Comparison of ENCODE assay signal across 19 cellular contexts in the genomic region with DNA sequence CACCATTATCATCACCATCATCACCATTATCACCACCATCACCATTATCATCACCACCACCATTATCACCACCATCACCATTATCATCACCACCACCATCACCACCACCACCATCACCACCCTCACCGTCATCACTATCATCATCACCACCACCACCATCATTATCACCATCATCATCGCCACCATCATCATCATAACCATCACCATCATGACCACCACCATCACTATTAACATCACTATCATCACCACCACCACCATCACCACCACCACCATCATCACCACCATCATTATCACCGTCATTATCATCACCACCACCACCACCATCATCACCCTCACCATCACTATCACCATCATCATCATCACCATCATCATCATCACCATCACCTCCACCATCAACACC. TPM values are rescaled to one million over a fixed set of nuclear protein-coding genes. Genes with fewer than 3 reads are reported as not detected.
DNase-seq lines count a peak whose midpoint lies in the region; ATAC-seq, FAIRE-seq and TF ChIP-seq lines count a peak whose summit lies in the region.
"Had no signal": no experiment of that assay in that cellular context is flagged by ENCODE, and none has a peak within 500 bp of the region (broad histone marks: within the 10 kb centered on the region; RNA-seq: fewer than 3 reads in every experiment).

No MANE protein-coding gene starts in this region.

- H4K20me1 ChIP-seq in HepG2 (ENCODE audit: insufficient read depth, low read length), result no peaks in the 10 kb centered on the region
- peaks cover 0 to 8% of the 10 kb centered on the region in 2 experiments for H4K20me1 ChIP-seq in H1 (replicated peaks in 1 of 2; ENCODE audit: control insufficient read depth in 1 of 2, insufficient read depth in 2 of 2, low read length in 2 of 2)
- H4K20me1 ChIP-seq: BLaER1 had no signal

- no peak overlapping the region for H3K14ac ChIP-seq in H1 (ENCODE audit: insufficient read length)

- TF ChIP-seq CTCF in HepG2 (CRISPR knock-in tag; IDR thresholded peaks at IDR 0.05), result no peak
- TF ChIP-seq CTCF in right lobe of liver (IDR thresholded peaks at IDR 0.05), result no peak
- TF ChIP-seq CTCF in H1 (IDR thresholded peaks at IDR 0.05; ENCODE audit: control extremely low read depth in 1 of 3, insufficient read depth in 1 of 3, low read depth in 1 of 3, low read length in 3 of 3), result no peak
- TF ChIP-seq CTCF in thoracic aorta (IDR thresholded peaks at IDR 0.05), result no peak
- no peak for TF ChIP-seq CTCF in natural killer cell (IDR thresholded peaks at IDR 0.05)
- no peak for TF ChIP-seq CTCF in progenitor cell of endocrine pancreas (IDR thresholded peaks at IDR 0.05; ENCODE audit: unreplicated experiment)

- H3K4me1 Mint-ChIP-seq in natural killer cell (no peaks in the 10 kb centered on the region), progenitor cell of endocrine pancreas (ENCODE audit: low read depth) (no peaks in the 10 kb centered on the region)
- no peaks in the 10 kb centered on the region for H3K4me1 Mint-ChIP-seq in effector memory CD8-positive, alpha-beta T cell (ENCODE audit: low read depth in 2 of 2)
- H3K4me1 Mint-ChIP-seq: CD14-positive monocyte; CD4-positive, alpha-beta memory T cell; GM23338 had no signal

- TF ChIP-seq EP300 in HepG2 (IDR thresholded peaks at IDR 0.05; ENCODE audit: low read depth in 2 of 2, low read length in 2 of 2) (no peak), HepG2 (CRISPR knock-in tag; IDR thresholded peaks at IDR 0.05; ENCODE audit: borderline replicate concordance) (no peak), H1 (IDR thresholded peaks at IDR 0.05; ENCODE audit: borderline replicate concordance in 1 of 2, low read depth in 2 of 2, low read length in 2 of 2) (no peak)

- H3K9me3 ChIP-seq in HepG2 (ENCODE audit: low read length) (no peaks in the 10 kb centered on the region), right lobe of liver (no peaks in the 10 kb centered on the region), H1 (ENCODE audit: insufficient read depth in 2 of 2, low read depth in 1 of 2, low read length in 1 of 2) (no peaks in the 10 kb centered on the region), thoracic aorta (no peaks in the 10 kb centered on the region)
- H3K9me3 ChIP-seq: BLaER1 had no signal

- no peak overlapping the region for H3K18ac ChIP-seq in H1 (ENCODE audit: extremely low read depth, low read length)

- no peak overlapping the region for H3K4ac ChIP-seq in H1 (replicated peaks; ENCODE audit: insufficient read length, low read depth, low read length)

- no TSS peak for BruUV-seq in HepG2 (replicated peaks; lab: Mats Ljungman, UMichigan)

- no peaks in the 10 kb centered on the region for H3K36me3 Mint-ChIP-seq in natural killer cell
- H3K36me3 Mint-ChIP-seq in progenitor cell of endocrine pancreas (ENCODE audit: insufficient read depth), result no peaks in the 10 kb centered on the region
- H3K36me3 Mint-ChIP-seq in effector memory CD8-positive, alpha-beta T cell (ENCODE audit: insufficient read depth), result no peaks in the 10 kb centered on the region
- H3K36me3 Mint-ChIP-seq: CD14-positive monocyte; CD4-positive, alpha-beta memory T cell had no signal

- H3K4me3 ChIP-seq in HepG2 (replicated peaks in 1 of 3; ENCODE audit: insufficient read depth in 1 of 3, low read depth in 2 of 3, low read length in 3 of 3) (no peak overlapping the region), right lobe of liver (no peak overlapping the region), H1 (ENCODE audit: extremely low read depth in 1 of 4, insufficient read depth in 2 of 4, low read depth in 3 of 4, low read length in 4 of 4) (no peak overlapping the region), thoracic aorta (no peak overlapping the region)
- H3K4me3 ChIP-seq: BLaER1, GM23338 had no signal

- H3K79me2 ChIP-seq in HepG2 (ENCODE audit: insufficient read depth, low read length) (no peaks in the 10 kb centered on the region), H1 (ENCODE audit: control insufficient read depth in 1 of 2, insufficient read depth in 2 of 2, low read length in 2 of 2) (no peaks in the 10 kb centered on the region)

- no peak overlapping the region for H4K91ac ChIP-seq in H1 (replicated peaks; ENCODE audit: insufficient read length, low read length)

- FAIRE-seq in HepG2 (lab: Jason Lieb, UNC), result no peak
- FAIRE-seq in H1 (lab: Jason Lieb, UNC), result no peak

- H2AFZ ChIP-seq in HepG2 (ENCODE audit: low read length) (no peak overlapping the region), H1 (ENCODE audit: low read length) (no peak overlapping the region)
- H2AFZ ChIP-seq: GM23338 had no signal

- no peak overlapping the region for H2BK120ac ChIP-seq in H1 (replicated peaks; ENCODE audit: low read depth, low read length)

- no peak overlapping the region for H2BK5ac ChIP-seq in H1 (ENCODE audit: low read depth, low read length)

- H3K9ac ChIP-seq in HepG2 (ENCODE audit: insufficient read depth, low read depth, low read length) (no peak overlapping the region), H1 (replicated peaks in 1 of 4; ENCODE audit: extremely low read depth in 1 of 4, low read depth in 3 of 4, low read length in 3 of 4) (no peak overlapping the region)
- H3K9ac ChIP-seq: BLaER1 had no signal

- no peak overlapping the region for H2BK12ac ChIP-seq in H1 (ENCODE audit: low read depth, low read length)

- no peak overlapping the region for H4K5ac ChIP-seq in H1 (ENCODE audit: insufficient read length, low read depth, low read length)

- no peak overlapping the region for H3K27ac ChIP-seq in HepG2 (ENCODE audit: extremely low read length, insufficient read depth, low read length)
- H3K27ac ChIP-seq in right lobe of liver, result no peak overlapping the region
- no peak overlapping the region for H3K27ac ChIP-seq in H1 (ENCODE audit: low read depth, low read length)
- peak overlapping the region; percentile 91 to 97 for H3K27ac ChIP-seq in thoracic aorta
- H3K27ac ChIP-seq: 22Rv1, BLaER1 had no signal

- TF ChIP-seq POLR2A in HepG2 (IDR thresholded peaks at IDR 0.05; ENCODE audit: insufficient read depth in 1 of 2, low read depth in 2 of 2, low read length in 2 of 2), result no peak
- no peak for TF ChIP-seq POLR2A in right lobe of liver (IDR thresholded peaks at IDR 0.05)
- TF ChIP-seq POLR2A in H1 (IDR thresholded peaks at IDR 0.05; ENCODE audit: control extremely low read depth in 1 of 2, low read depth in 2 of 2, low read length in 2 of 2), result no peak

- H3K4me3 Mint-ChIP-seq in natural killer cell (no peak overlapping the region), progenitor cell of endocrine pancreas (ENCODE audit: low read depth) (no peak overlapping the region)
- no peak overlapping the region for H3K4me3 Mint-ChIP-seq in effector memory CD8-positive, alpha-beta T cell
- H3K4me3 Mint-ChIP-seq: CD14-positive monocyte; CD4-positive, alpha-beta memory T cell; GM23338 had no signal

- H3K27me3 ChIP-seq in HepG2 (ENCODE audit: control insufficient read depth in 1 of 2, insufficient read depth in 2 of 2, low read length in 2 of 2) (peaks cover 2 to 20% of the 10 kb centered on the region in 2 experiments; a peak in 4 of 5 replicates), right lobe of liver (no peaks in the 10 kb centered on the region), H1 (replicated peaks in 1 of 4; ENCODE audit: control insufficient read depth in 3 of 4, extremely low read depth in 1 of 4, insufficient read depth in 3 of 4, low read length in 3 of 4) (peaks cover 0 to 13% (median 3%) of the 10 kb centered on the region in 4 experiments; a peak in 3 of 7 replicates), thoracic aorta (replicated peaks; ENCODE audit: insufficient read depth) (no peaks in the 10 kb centered on the region)
- H3K27me3 ChIP-seq: BLaER1 had no signal

- no peak overlapping the region for H4K8ac ChIP-seq in H1 (ENCODE audit: extremely low read depth, insufficient read depth, low read length)

- DNase-seq in HepG2 (ENCODE audit: low spot score) (no peak), right lobe of liver (no peak), H1 (ENCODE audit: low read depth in 1 of 2, low spot score in 2 of 2) (no peak), thoracic aorta (ENCODE audit: low spot score) (no peak), natural killer cell (no peak), progenitor cell of endocrine pancreas (ENCODE audit: low spot score, unreplicated experiment) (no peak), 8988T (no peak)
- DNase-seq in effector memory CD8-positive, alpha-beta T cell, result no peak
- DNase-seq: CD4-positive, alpha-beta memory T cell; DMS153; DMS79; GDM1; H7 had no signal

- CTCF ChIA-PET in HepG2 (lab: Yijun Ruan, JAX; ENCODE audit: low intra/inter-chr PET ratio, low total read pairs), result no interaction called here
- CTCF ChIA-PET in H1 (lab: Charles Lee; ENCODE audit: partially characterized antibody), result no interaction called here

- WGBS in HepG2 (ENCODE audit: low lambda C conversion rate), result 38% methylated on average over 3 of the region's 3 CpGs
- WGBS in right lobe of liver (ENCODE audit: insufficient coverage, low coverage, low lambda C conversion rate, missing lambda C conversion rate), result 85% methylated on average over 3 of the region's 3 CpGs
- 79% methylated on average over 3 of the region's 3 CpGs; no CpG with 5 or more reads in 1 of the 2 experiments for WGBS in H1 (ENCODE audit: extremely low coverage in 1 of 2, insufficient coverage in 1 of 2, insufficient read length in 1 of 2, insufficient replicate concordance in 2 of 2, low coverage in 1 of 2, low lambda C conversion rate in 2 of 2, missing lambda C conversion rate in 1 of 2), 2 experiments

- H3K27ac Mint-ChIP-seq in natural killer cell, result no peak overlapping the region
- no peak overlapping the region for H3K27ac Mint-ChIP-seq in progenitor cell of endocrine pancreas
- no peak overlapping the region for H3K27ac Mint-ChIP-seq in effector memory CD8-positive, alpha-beta T cell
- H3K27ac Mint-ChIP-seq: CD14-positive monocyte; CD4-positive, alpha-beta memory T cell; GM23338 had no signal

- H3K9me3 Mint-ChIP-seq in natural killer cell, result no peaks in the 10 kb centered on the region
- no peaks in the 10 kb centered on the region for H3K9me3 Mint-ChIP-seq in progenitor cell of endocrine pancreas (ENCODE audit: low read depth)
- no peaks in the 10 kb centered on the region for H3K9me3 Mint-ChIP-seq in effector memory CD8-positive, alpha-beta T cell
- H3K9me3 Mint-ChIP-seq: GM23338 had no signal

- no peak overlapping the region for H3K23ac ChIP-seq in H1 (ENCODE audit: insufficient read length)

- no peak overlapping the region for H3K4me2 ChIP-seq in HepG2 (ENCODE audit: low read depth, low read length)
- no peak overlapping the region for H3K4me2 ChIP-seq in H1 (ENCODE audit: insufficient read depth in 1 of 2, low read depth in 2 of 2, low read length in 2 of 2)
- H3K4me2 ChIP-seq: BLaER1, GM23338 had no signal

- H3K27me3 Mint-ChIP-seq in natural killer cell (ENCODE audit: low read depth in 2 of 2) (peaks cover 0 to 6% of the 10 kb centered on the region in 2 donors), progenitor cell of endocrine pancreas (peaks cover 58% of the 10 kb centered on the region)
- H3K27me3 Mint-ChIP-seq in effector memory CD8-positive, alpha-beta T cell, result peaks cover 13 to 33% of the 10 kb centered on the region in 2 donors

- H2AK5ac ChIP-seq in H1 (ENCODE audit: low read depth, low read length), result no peak overlapping the region; the same call in 1 of the 2 replicates

- H3K4me1 ChIP-seq in HepG2 (ENCODE audit: insufficient read depth, low read length) (no peaks in the 10 kb centered on the region), right lobe of liver (no peaks in the 10 kb centered on the region), H1 (replicated peaks in 1 of 4; ENCODE audit: control insufficient read depth in 3 of 4, insufficient read depth in 4 of 4, low read length in 3 of 4) (no peaks in the 10 kb centered on the region), thoracic aorta (ENCODE audit: control insufficient read depth in 1 of 2, low read depth in 2 of 2) (peaks cover 48 to 96% of the 10 kb centered on the region in 2 donors)
- H3K4me1 ChIP-seq: BLaER1 had no signal

- no peak overlapping the region for H2BK15ac ChIP-seq in H1 (ENCODE audit: low read length)

- POLR2A ChIA-PET in HepG2 (lab: Yijun Ruan, JAX), result no interaction called here
- POLR2A ChIA-PET in H1 (lab: Charles Lee; ENCODE audit: partially characterized antibody), result no interaction called here

- in situ Hi-C loops in HepG2 (cut with HindIII; ENCODE audit: extremely low pct_ligation_motif_present, low pct_unique_long_range_greater_than_20kb), result no loop called here

- no peak overlapping the region for H2BK20ac ChIP-seq in H1 (ENCODE audit: low read length)

- intact Hi-C loops in HepG2 (cut with micrococcal nuclease; ENCODE audit: unreplicated experiment) (loop anchor here (10.0 kb wide), 1 partner anchor 267 kb away; no protein-coding TSS in a partner anchor), right lobe of liver (cut with DNase I) (no loop called here), natural killer cell (cut with micrococcal nuclease) (no loop called here)

- H3K79me1 ChIP-seq in H1 (ENCODE audit: low read depth, low read length), result no peaks in the 10 kb centered on the region

- peaks cover 17% of the 10 kb centered on the region; the same call in 1 of the 2 replicates for H3K23me2 ChIP-seq in H1 (ENCODE audit: low read depth, low read length)

- H3K56ac ChIP-seq in H1 (replicated peaks; ENCODE audit: insufficient read length, low read depth, low read length), result peak overlapping the region; percentile 97

- no peak for TF ChIP-seq RAD21 in HepG2 (CRISPR knock-in tag; IDR thresholded peaks at IDR 0.05)
- no peak for TF ChIP-seq RAD21 in H1 (IDR thresholded peaks at IDR 0.05 in 1 of 2, conservative IDR thresholded peaks at IDR 0.05 in 1 of 2; ENCODE audit: low read depth in 2 of 2, low read length in 2 of 2)

- no peak for ATAC-seq in HepG2
- no peak for ATAC-seq in right lobe of liver
- ATAC-seq in thoracic aorta (ENCODE audit: insufficient number of reproducible peaks, low FRiP score, low read depth), result no peak
- no peak for ATAC-seq in natural killer cell
- ATAC-seq in effector memory CD8-positive, alpha-beta T cell (replicated peaks), result no peak
- ATAC-seq: GM23338, HCT116 had no signal

- no peaks in the 10 kb centered on the region for H3K36me3 ChIP-seq in HepG2 (replicated peaks in 1 of 2; ENCODE audit: control insufficient read depth in 1 of 2, insufficient read depth in 2 of 2, low read length in 2 of 2)
- H3K36me3 ChIP-seq in right lobe of liver, result no peaks in the 10 kb centered on the region
- no peaks in the 10 kb centered on the region for H3K36me3 ChIP-seq in H1 (ENCODE audit: control insufficient read depth in 2 of 4, insufficient read depth in 4 of 4, low read length in 3 of 4)
- H3K36me3 ChIP-seq in thoracic aorta, result no peaks in the 10 kb centered on the region
- H3K36me3 ChIP-seq: BLaER1 had no signal

RNA-seq across cellular contexts. Expression of gene FOXL1, which starts 9.1 kb away (rescaled TPM):
- not detected in 2 replicates for total RNA-seq in HepG2 (2016; rRNA removed; fragmentation: Illumina TruSeq; extraction: Trizol)
- total RNA-seq in HepG2 (2016; cell fraction: cytosol; rRNA removed; fragmentation: Illumina TruSeq; extraction: Trizol; ENCODE audit: low read depth), result not detected in 2 replicates
- not detected in 2 replicates for total RNA-seq in HepG2 (2016; cell fraction: insoluble cytoplasmic fraction; rRNA removed; fragmentation: Illumina TruSeq; extraction: Trizol)
- total RNA-seq in HepG2 (2016; cell fraction: membrane; rRNA removed; fragmentation: Illumina TruSeq; extraction: Trizol), result not detected in 2 replicates
- total RNA-seq in HepG2 (2016; cell fraction: nucleus; rRNA removed; fragmentation: Illumina TruSeq; extraction: Trizol), result not detected in 2 replicates
- polyA plus RNA-seq in HepG2 (2011; rRNA removed), result not detected in 2 replicates
- polyA plus RNA-seq in HepG2 (2011; cell fraction: cytosol; rRNA removed), result 0.01 TPM in 1 of 2 replicates, not detected in the other
- polyA plus RNA-seq in HepG2 (2011; cell fraction: nucleus; rRNA removed), result not detected in 2 replicates
- not detected in 2 replicates for polyA plus RNA-seq in HepG2 (2012)
- polyA plus RNA-seq in HepG2 (2016; cell fraction: cytosol; fragmentation: Illumina TruSeq; extraction: Trizol; ENCODE audit: low read depth), result not detected in 2 replicates
- not detected in 2 replicates for polyA plus RNA-seq in HepG2 (2016; cell fraction: insoluble cytoplasmic fraction; fragmentation: Illumina TruSeq; extraction: Trizol; ENCODE audit: low read depth)
- not detected in 2 replicates for polyA plus RNA-seq in HepG2 (2016; cell fraction: membrane; fragmentation: Illumina TruSeq; extraction: Trizol; ENCODE audit: low read depth)
- not detected in 2 replicates for polyA plus RNA-seq in HepG2 (2016; cell fraction: nucleus; fragmentation: Illumina TruSeq; extraction: Trizol; ENCODE audit: insufficient read depth, low read depth)
- polyA minus RNA-seq in HepG2 (2011; rRNA and poly(A)+ RNA removed; ENCODE audit: low replicate concordance), result 1.1 TPM in 1 of 2 replicates, not detected in the other
- not detected in 2 replicates for polyA minus RNA-seq in HepG2 (2011; cell fraction: cytosol; rRNA and poly(A)+ RNA removed)
- not detected in 2 replicates for polyA minus RNA-seq in HepG2 (2011; cell fraction: nucleus; rRNA and poly(A)+ RNA removed)
- total RNA-seq in right lobe of liver, result under 1 TPM in 4 of 6 experiments, not detected in 2; 0.15 to 0.74 (median 0.46) TPM
- total RNA-seq in H1 (2021; fragmentation: NEBNext Ultra II Directional; extraction: Animal tissue kit (Norgen Biotek cat#: 25700)), result 0.29 TPM in 1 of 2 replicates, not detected in the other
- polyA plus RNA-seq in H1 (2011; rRNA removed), result 0.03 and 0.09 TPM in 2 replicates
- polyA plus RNA-seq in H1 (2011; cell fraction: cytosol; rRNA removed), result 0.05 TPM
- 0.03 TPM for polyA plus RNA-seq in H1 (2011; cell fraction: nucleus; rRNA removed)
- polyA plus RNA-seq in H1 (2012, experiment 1 of 2), result 0.12 TPM in 1 of 4 replicates, not detected in the others
- not detected for polyA plus RNA-seq in H1 (2012, experiment 2 of 2)
- 0.22 TPM for polyA plus RNA-seq in H1 (2013, experiment 1 of 2)
- polyA plus RNA-seq in H1 (2013, experiment 2 of 2), result 0.17 TPM
- polyA minus RNA-seq in H1 (2011; rRNA and poly(A)+ RNA removed), result not detected in 2 replicates
- polyA minus RNA-seq in H1 (2011; cell fraction: cytosol; rRNA and poly(A)+ RNA removed), result 0.37 TPM
- polyA minus RNA-seq in H1 (2011; cell fraction: nucleus; rRNA and poly(A)+ RNA removed), result 0.40 TPM
- total RNA-seq in thoracic aorta, result 10 to 100 TPM; 52.1 to 52.8 TPM
- under 1 TPM in 1 of 3 donors, not detected in 2; 0.10 TPM for total RNA-seq in natural killer cell
- not detected in 2 replicates for total RNA-seq in progenitor cell of endocrine pancreas
- total RNA-seq: CD4-positive, alpha-beta memory T cell had no signal
- polyA plus RNA-seq: CD14-positive monocyte; CD4-positive, alpha-beta memory T cell; GM23338 had no signal

RNA-seq across cellular contexts. Expression of gene FOXC2, which starts 20.9 kb away (rescaled TPM):
- total RNA-seq in HepG2 (2016; rRNA removed; fragmentation: Illumina TruSeq; extraction: Trizol) (not detected in 2 replicates), right lobe of liver (under 1 TPM in 1 of 6 experiments, not detected in 5; 0.20 TPM), thoracic aorta (10 to 100 TPM; 54.5 to 60.7 TPM), natural killer cell (under 1 TPM in 1 of 3 donors, not detected in 2; 0.14 TPM), progenitor cell of endocrine pancreas (0.11 TPM in 1 of 2 replicates, not detected in the other)
- not detected in 2 replicates for total RNA-seq in HepG2 (2016; cell fraction: cytosol; rRNA removed; fragmentation: Illumina TruSeq; extraction: Trizol; ENCODE audit: low read depth)
- not detected in 2 replicates for total RNA-seq in HepG2 (2016; cell fraction: insoluble cytoplasmic fraction; rRNA removed; fragmentation: Illumina TruSeq; extraction: Trizol)
- not detected in 2 replicates for total RNA-seq in HepG2 (2016; cell fraction: membrane; rRNA removed; fragmentation: Illumina TruSeq; extraction: Trizol)
- not detected in 2 replicates for total RNA-seq in HepG2 (2016; cell fraction: nucleus; rRNA removed; fragmentation: Illumina TruSeq; extraction: Trizol)
- polyA plus RNA-seq in HepG2 (2011; rRNA removed) (0.05 TPM in 1 of 2 replicates, not detected in the other), H1 (2011; rRNA removed) (not detected in 2 replicates)
- polyA plus RNA-seq in HepG2 (2011; cell fraction: cytosol; rRNA removed), result not detected in 2 replicates
- polyA plus RNA-seq in HepG2 (2011; cell fraction: nucleus; rRNA removed), result 0.26 and 0.31 TPM in 2 replicates
- polyA plus RNA-seq in HepG2 (2012), result 0.08 TPM in 1 of 2 replicates, not detected in the other
- not detected in 2 replicates for polyA plus RNA-seq in HepG2 (2016; cell fraction: cytosol; fragmentation: Illumina TruSeq; extraction: Trizol; ENCODE audit: low read depth)
- not detected in 2 replicates for polyA plus RNA-seq in HepG2 (2016; cell fraction: insoluble cytoplasmic fraction; fragmentation: Illumina TruSeq; extraction: Trizol; ENCODE audit: low read depth)
- not detected in 2 replicates for polyA plus RNA-seq in HepG2 (2016; cell fraction: membrane; fragmentation: Illumina TruSeq; extraction: Trizol; ENCODE audit: low read depth)
- polyA plus RNA-seq in HepG2 (2016; cell fraction: nucleus; fragmentation: Illumina TruSeq; extraction: Trizol; ENCODE audit: insufficient read depth, low read depth), result not detected in 2 replicates
- polyA minus RNA-seq in HepG2 (2011; rRNA and poly(A)+ RNA removed; ENCODE audit: low replicate concordance), result 0.82 TPM in 1 of 2 replicates, not detected in the other
- not detected in 2 replicates for polyA minus RNA-seq in HepG2 (2011; cell fraction: cytosol; rRNA and poly(A)+ RNA removed)
- 0.13 TPM in 1 of 2 replicates, not detected in the other for polyA minus RNA-seq in HepG2 (2011; cell fraction: nucleus; rRNA and poly(A)+ RNA removed)
- total RNA-seq in H1 (2021; fragmentation: NEBNext Ultra II Directional; extraction: Animal tissue kit (Norgen Biotek cat#: 25700)), result 0.09 and 0.11 TPM in 2 replicates
- not detected for polyA plus RNA-seq in H1 (2011; cell fraction: cytosol; rRNA removed)
- polyA plus RNA-seq in H1 (2011; cell fraction: nucleus; rRNA removed), result not detected
- 0.08 TPM in 1 of 4 replicates, not detected in the others for polyA plus RNA-seq in H1 (2012, experiment 1 of 2)
- 0.12 TPM for polyA plus RNA-seq in H1 (2012, experiment 2 of 2)
- 0.34 TPM for polyA plus RNA-seq in H1 (2013, experiment 1 of 2)
- 0.22 TPM for polyA plus RNA-seq in H1 (2013, experiment 2 of 2)
- not detected in 2 replicates for polyA minus RNA-seq in H1 (2011; rRNA and poly(A)+ RNA removed)
- not detected for polyA minus RNA-seq in H1 (2011; cell fraction: cytosol; rRNA and poly(A)+ RNA removed)
- polyA minus RNA-seq in H1 (2011; cell fraction: nucleus; rRNA and poly(A)+ RNA removed), result not detected
- total RNA-seq: CD4-positive, alpha-beta memory T cell; GM23338; HT-29 had no signal
- polyA plus RNA-seq: CD14-positive monocyte; CD4-positive, alpha-beta memory T cell had no signal

RNA-seq across cellular contexts. Expression of gene MTHFSD, which starts 32.5 kb away (rescaled TPM):
- total RNA-seq in HepG2 (2016; rRNA removed; fragmentation: Illumina TruSeq; extraction: Trizol), result 8.9 and 16.3 TPM in 2 replicates
- 3.0 and 3.2 TPM in 2 replicates for total RNA-seq in HepG2 (2016; cell fraction: cytosol; rRNA removed; fragmentation: Illumina TruSeq; extraction: Trizol; ENCODE audit: low read depth)
- 9.5 and 14.5 TPM in 2 replicates for total RNA-seq in HepG2 (2016; cell fraction: insoluble cytoplasmic fraction; rRNA removed; fragmentation: Illumina TruSeq; extraction: Trizol)
- total RNA-seq in HepG2 (2016; cell fraction: membrane; rRNA removed; fragmentation: Illumina TruSeq; extraction: Trizol), result 6.0 and 6.1 TPM in 2 replicates
- 21.7 and 25.7 TPM in 2 replicates for total RNA-seq in HepG2 (2016; cell fraction: nucleus; rRNA removed; fragmentation: Illumina TruSeq; extraction: Trizol)
- polyA plus RNA-seq in HepG2 (2011; rRNA removed), result 14.2 and 15.8 TPM in 2 replicates
- 5.8 and 6.4 TPM in 2 replicates for polyA plus RNA-seq in HepG2 (2011; cell fraction: cytosol; rRNA removed)
- 85.9 and 86.6 TPM in 2 replicates for polyA plus RNA-seq in HepG2 (2011; cell fraction: nucleus; rRNA removed)
- 8.3 and 11.3 TPM in 2 replicates for polyA plus RNA-seq in HepG2 (2012)
- 1.9 and 2.3 TPM in 2 replicates for polyA plus RNA-seq in HepG2 (2016; cell fraction: cytosol; fragmentation: Illumina TruSeq; extraction: Trizol; ENCODE audit: low read depth)
- 9.8 and 13.1 TPM in 2 replicates for polyA plus RNA-seq in HepG2 (2016; cell fraction: insoluble cytoplasmic fraction; fragmentation: Illumina TruSeq; extraction: Trizol; ENCODE audit: low read depth)
- polyA plus RNA-seq in HepG2 (2016; cell fraction: membrane; fragmentation: Illumina TruSeq; extraction: Trizol; ENCODE audit: low read depth), result 4.8 and 5.1 TPM in 2 replicates
- polyA plus RNA-seq in HepG2 (2016; cell fraction: nucleus; fragmentation: Illumina TruSeq; extraction: Trizol; ENCODE audit: insufficient read depth, low read depth), result 28.2 and 29.9 TPM in 2 replicates
- polyA minus RNA-seq in HepG2 (2011; rRNA and poly(A)+ RNA removed; ENCODE audit: low replicate concordance), result 27.7 and 27.8 TPM in 2 replicates
- 5.9 and 9.4 TPM in 2 replicates for polyA minus RNA-seq in HepG2 (2011; cell fraction: cytosol; rRNA and poly(A)+ RNA removed)
- polyA minus RNA-seq in HepG2 (2011; cell fraction: nucleus; rRNA and poly(A)+ RNA removed), result 76.5 and 82.9 TPM in 2 replicates
- total RNA-seq in right lobe of liver, result 10 to 100 TPM in 2 of 6 experiments, 1 to 10 TPM in 4; 5.9 to 11.6 (median 9.0) TPM
- 9.8 and 10.8 TPM in 2 replicates for total RNA-seq in H1 (2021; fragmentation: NEBNext Ultra II Directional; extraction: Animal tissue kit (Norgen Biotek cat#: 25700))
- polyA plus RNA-seq in H1 (2011; rRNA removed), result 7.1 and 11.0 TPM in 2 replicates
- 11.7 TPM for polyA plus RNA-seq in H1 (2011; cell fraction: cytosol; rRNA removed)
- polyA plus RNA-seq in H1 (2011; cell fraction: nucleus; rRNA removed), result 29.4 TPM
- 6.1 to 7.9 TPM (median 6.5 TPM) in 4 replicates for polyA plus RNA-seq in H1 (2012, experiment 1 of 2)
- polyA plus RNA-seq in H1 (2012, experiment 2 of 2), result 3.8 TPM
- 7.4 TPM for polyA plus RNA-seq in H1 (2013, experiment 1 of 2)
- 6.7 TPM for polyA plus RNA-seq in H1 (2013, experiment 2 of 2)
- polyA minus RNA-seq in H1 (2011; rRNA and poly(A)+ RNA removed), result 16.0 and 19.1 TPM in 2 replicates
- 10.1 TPM for polyA minus RNA-seq in H1 (2011; cell fraction: cytosol; rRNA and poly(A)+ RNA removed)
- polyA minus RNA-seq in H1 (2011; cell fraction: nucleus; rRNA and poly(A)+ RNA removed), result 36.2 TPM
- 10 to 100 TPM; 25.0 to 30.8 TPM for total RNA-seq in thoracic aorta
- total RNA-seq in natural killer cell, result 10 to 100 TPM; 14.3 to 22.0 (median 16.9) TPM
- total RNA-seq in progenitor cell of endocrine pancreas, result 21.8 and 22.8 TPM in 2 replicates

Comparison
In these comparisons a context has a peak if more than half of its experiments do, and no peak if none do; other contexts are left out.
1. H3K27ac ChIP-seq: peak in thoracic aorta (2 of 2); none in HepG2 (single experiment), right lobe of liver (0 of 3) and H1 (single experiment).
2. RNA of gene FOXL1, which starts 9.1 kb away (total RNA-seq): 52.1 to 52.8 TPM in thoracic aorta; 0.15 to 0.74 TPM in right lobe of liver, 0.10 TPM in natural killer cell, 0.29 TPM in H1, not detected in HepG2 and not detected in progenitor cell of endocrine pancreas; every median in the first group is over 10 times any median in the second.
3. RNA of gene FOXC2, which starts 20.9 kb away (total RNA-seq): 54.5 to 60.7 TPM in thoracic aorta; 0.09 to 0.11 TPM in H1, 0.11 TPM in progenitor cell of endocrine pancreas, 0.20 TPM in right lobe of liver, not detected in HepG2 and 0.14 TPM in natural killer cell; every median in the first group is over 10 times any median in the second.